In the genomic region with DNA sequence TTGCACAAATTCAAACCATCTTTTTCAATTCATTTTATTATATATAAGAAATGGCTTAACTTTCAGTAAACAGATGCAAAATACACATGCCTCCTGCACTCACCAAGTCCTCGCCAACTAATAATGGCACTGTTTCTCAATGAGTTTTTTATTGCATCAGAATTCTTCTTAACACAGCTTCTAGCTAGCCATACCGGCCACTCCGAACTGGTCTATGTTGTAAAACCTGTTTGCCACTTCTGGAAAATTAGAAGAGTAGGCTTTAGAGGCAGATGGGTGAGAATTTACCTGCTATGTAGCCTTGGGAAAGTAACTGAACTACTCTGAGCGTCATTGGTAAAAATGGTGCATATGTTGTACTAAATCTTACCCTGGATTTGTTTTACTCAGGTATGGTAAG, we compare ENCODE assay signal across 20 cellular contexts.
A peak's percentile ranks its signal among the peaks of the same experiment; 100 is the strongest.
DNase-seq lines count a peak whose midpoint lies in the region; ATAC-seq lines count a peak whose summit lies in the region.
"Had no signal": no experiment of that assay in that cellular context is flagged by ENCODE, and none has a peak within 500 bp of the region (broad histone marks: within the 10 kb centered on the region; RNA-seq: fewer than 3 reads in every experiment).

No MANE protein-coding gene starts in this region.

- no peaks in the 10 kb centered on the region for H3K9me3 ChIP-seq in stomach smooth muscle (ENCODE audit: control insufficient read depth in 2 of 2, low read length in 2 of 2)
- H3K9me3 ChIP-seq: BE2C, SJCRH30 had no signal

- no peaks in the 10 kb centered on the region for H3K36me3 ChIP-seq in stomach smooth muscle (ENCODE audit: control insufficient read depth in 2 of 2, insufficient read depth in 2 of 2, low read length in 2 of 2)
- H3K36me3 ChIP-seq: BE2C, SJCRH30 had no signal

- no peaks in the 10 kb centered on the region for H3K27me3 ChIP-seq in stomach smooth muscle (ENCODE audit: control insufficient read depth in 1 of 2, insufficient read depth in 2 of 2, low read length in 2 of 2)
- H3K27me3 ChIP-seq: BE2C, SJCRH30 had no signal

- H3K4me1 ChIP-seq in stomach smooth muscle (ENCODE audit: control insufficient read depth, insufficient read depth, low read length) = peaks cover 20% of the 10 kb centered on the region
- H3K4me1 ChIP-seq: BE2C, SJCRH30 had no signal

- ATAC-seq in Right ventricle myocardium inferior = no peak
- ATAC-seq: GM12878, HCT116 had no signal

- no peak overlapping the region for H3K9ac ChIP-seq in stomach smooth muscle (ENCODE audit: low read length in 2 of 2)

- no peak overlapping the region for H3K27ac ChIP-seq in epithelial cell of prostate
- peak overlapping the region; percentile 81 for H3K27ac ChIP-seq in stomach smooth muscle (ENCODE audit: low read length)
- H3K27ac ChIP-seq: PC-9, RWPE1, SJCRH30 had no signal

- intact Hi-C loops in Right ventricle myocardium inferior (cut with DNase I) = no loop called here

- peak; percentile 38 for DNase-seq in DMS53 treated with DMSO at 0.1 percent for 48 hours (lab: John Stamatoyannopoulos, UW; ENCODE audit: unreplicated experiment)
- peak; percentile 39 for DNase-seq in NCI-H510A treated with DMSO at 0.1 percent for 48 hours (lab: John Stamatoyannopoulos, UW)
- DNase-seq in epithelial cell of prostate (ENCODE audit: low read depth, low spot score) = peak; percentile 26
- DNase-seq in Right ventricle myocardium inferior (ENCODE audit: missing footprints) = no peak
- no peak for DNase-seq in 8988T
- DNase-seq in NCI-H82 treated with DMSO at 0.1 percent for 48 hours (lab: John Stamatoyannopoulos, UW; ENCODE audit: unreplicated experiment) = no peak
- DNase-seq: BE2C, DMS79 treated with DMSO at 0.1 percent for 48 hours, GOT3, Karpas-422, NCI-H1694, NCI-H2081 treated with DMSO at 0.1 percent for 48 hours, NCI-H446 treated with DMSO at 0.1 percent for 48 hours, SJCRH30, T-helper 1 cell had no signal

- H3K4me3 ChIP-seq in stomach smooth muscle (ENCODE audit: low read length in 2 of 2) = no peak overlapping the region
- H3K4me3 ChIP-seq: GM12878, PC-9, SJCRH30 had no signal

Comparison
In these comparisons a context has a peak if more than half of its experiments do, and no peak if none do; other contexts are left out.
1. DNase-seq: peak in DMS53 treated with DMSO at 0.1 percent for 48 hours (single experiment), NCI-H510A treated with DMSO at 0.1 percent for 48 hours (single experiment) and epithelial cell of prostate (single experiment); none in Right ventricle myocardium inferior (single experiment), 8988T (single experiment) and NCI-H82 treated with DMSO at 0.1 percent for 48 hours (single experiment).